In genomic region chr17:31541559-31541958, GRCh38 we compare ENCODE assay signal across 12 cellular contexts.
DNase-seq lines count a peak whose midpoint lies in the region; ATAC-seq, FAIRE-seq and TF ChIP-seq lines count a peak whose summit lies in the region.
"Had no signal": no experiment of that assay in that cellular context is flagged by ENCODE, and none has a peak within 500 bp of the region (broad histone marks: within the 10 kb centered on the region; RNA-seq: fewer than 3 reads in every experiment).

No MANE protein-coding gene starts in this region.

- no peak overlapping the region for H3K4me3 Mint-ChIP-seq in immature natural killer cell

- no peaks in the 10 kb centered on the region for H3K9me3 ChIP-seq in heart right ventricle
- H3K9me3 ChIP-seq: gastrocnemius medialis, SJCRH30 had no signal

- DNase-seq in heart right ventricle (no peak), cardiac septum (ENCODE audit: low spot score) (no peak), M059J (ENCODE audit: low read depth) (peak; percentile 33), bronchial epithelial cell (ENCODE audit: low read depth) (no peak), NCI-H1105 (lab: John Stamatoyannopoulos, UW) (no peak), immature natural killer cell (no peak), ecto neural progenitor cell (ENCODE audit: low spot score) (no peak)
- DNase-seq: gastrocnemius medialis, mammary epithelial cell, SJCRH30 had no signal

- H3K4me1 ChIP-seq in heart right ventricle, result no peaks in the 10 kb centered on the region
- H3K4me1 ChIP-seq: gastrocnemius medialis had no signal

- H3K4me1 Mint-ChIP-seq in immature natural killer cell, result peaks cover 0 to 2% of the 10 kb centered on the region in 2 donors

- H3K4me3 ChIP-seq in heart right ventricle (no peak overlapping the region), bronchial epithelial cell (ENCODE audit: low read depth, low read length) (no peak overlapping the region)
- H3K4me3 ChIP-seq: gastrocnemius medialis, SJCRH30 had no signal

- no peak for FAIRE-seq in bronchial epithelial cell (lab: Jason Lieb, UNC)

- H3K27ac Mint-ChIP-seq in immature natural killer cell, result peak overlapping the region in 1 of 6 donors; percentile 17

- no peaks in the 10 kb centered on the region for H3K9me3 Mint-ChIP-seq in immature natural killer cell

- H3K27me3 ChIP-seq in heart right ventricle, result no peaks in the 10 kb centered on the region
- no peaks in the 10 kb centered on the region for H3K27me3 ChIP-seq in bronchial epithelial cell (ENCODE audit: control insufficient read depth, insufficient read depth, low read length)
- H3K27me3 ChIP-seq: gastrocnemius medialis, SJCRH30 had no signal

- no peaks in the 10 kb centered on the region for H3K36me3 Mint-ChIP-seq in immature natural killer cell

- peak in 1 of 9 donors; percentile 12 for TF ChIP-seq CTCF in heart right ventricle (IDR thresholded peaks at IDR 0.05)
- TF ChIP-seq CTCF in bronchial epithelial cell (IDR thresholded peaks at IDR 0.05; ENCODE audit: insufficient read depth, low read length, severe bottlenecking), result peak; percentile 16

- 67 to 70% methylated on average over 5 of the region's 5 CpGs for WGBS in heart right ventricle, 2 donors

- intact Hi-C loops in heart right ventricle (cut with DNase I), result no loop called here
- intact Hi-C loops in cardiac septum (cut with DNase I), result no loop called here

- H3K27ac ChIP-seq in heart right ventricle, result no peak overlapping the region
- H3K27ac ChIP-seq: gastrocnemius medialis, KMS-11, SJCRH30 had no signal

- H3K36me3 ChIP-seq in heart right ventricle (no peaks in the 10 kb centered on the region), bronchial epithelial cell (ENCODE audit: control insufficient read depth, insufficient read depth, low read length) (no peaks in the 10 kb centered on the region)
- H3K36me3 ChIP-seq: gastrocnemius medialis, SJCRH30 had no signal

- ATAC-seq in heart right ventricle (peak in 6 of 8 donors; percentile 21 to 63 (median 55)), HG03378 (IDR thresholded peaks at IDR 0.05; ENCODE audit: unreplicated experiment) (no peak)
- ATAC-seq: gastrocnemius medialis had no signal

- peaks cover 0 to 1% (median 0%) of the 10 kb centered on the region in 3 donors for H3K27me3 Mint-ChIP-seq in immature natural killer cell (ENCODE audit: low read depth in 3 of 3)
